ENCODE assay signal across 25 cellular contexts in genomic region chr3:60323180-60323579, GRCh38.
A peak's percentile ranks its signal among the peaks of the same experiment; 100 is the strongest.
DNase-seq lines count a peak whose midpoint lies in the region; ATAC-seq and TF ChIP-seq lines count a peak whose summit lies in the region.
"Had no signal": no experiment of that assay in that cellular context is flagged by ENCODE, and none has a peak within 500 bp of the region (broad histone marks: within the 10 kb centered on the region; RNA-seq: fewer than 3 reads in every experiment).

No MANE protein-coding gene starts in this region.

- intact Hi-C loops in dorsolateral prefrontal cortex (cut with DNase I), result no loop called here

- H3K27me3 Mint-ChIP-seq in osteocyte (ENCODE audit: unreplicated experiment), result no peaks in the 10 kb centered on the region
- H3K27me3 Mint-ChIP-seq in stimulated activated memory B cell treated with anti-CD40 and anti-IgM and Interleukin-4, amounts not matched to agents 10 μg/mL and 1 μg/mL and 100 μg/mL, for 72 hours, result no peaks in the 10 kb centered on the region
- H3K27me3 Mint-ChIP-seq: B cell had no signal

- H3K4me1 ChIP-seq in DND-41 (ENCODE audit: insufficient read depth, low read length), result peaks cover 16% of the 10 kb centered on the region
- H3K4me1 ChIP-seq: Caco-2 had no signal

- ATAC-seq in DND-41 (ENCODE audit: insufficient read depth, low read depth), result no peak
- ATAC-seq in stimulated activated memory B cell treated with anti-CD40 and anti-IgM and Interleukin-4, amounts not matched to agents 10 μg/mL and 1 μg/mL and 100 μg/mL, for 72 hours, result no peak
- ATAC-seq: CD8-positive, alpha-beta T cell; GM12878; PC-3 had no signal

- H3K9ac ChIP-seq in DND-41 (ENCODE audit: low read depth, low read length), result no peak overlapping the region

- H3K27ac Mint-ChIP-seq in osteocyte (ENCODE audit: unreplicated experiment), result no peak overlapping the region
- H3K27ac Mint-ChIP-seq in stimulated activated memory B cell treated with anti-CD40 and anti-IgM and Interleukin-4, amounts not matched to agents 10 μg/mL and 1 μg/mL and 100 μg/mL, for 72 hours, result no peak overlapping the region
- H3K27ac Mint-ChIP-seq: B cell; CD8-positive, alpha-beta T cell had no signal

- H3K36me3 Mint-ChIP-seq in osteocyte (ENCODE audit: unreplicated experiment), result no peaks in the 10 kb centered on the region
- H3K36me3 Mint-ChIP-seq in stimulated activated memory B cell treated with anti-CD40 and anti-IgM and Interleukin-4, amounts not matched to agents 10 μg/mL and 1 μg/mL and 100 μg/mL, for 72 hours, result no peaks in the 10 kb centered on the region
- H3K36me3 Mint-ChIP-seq: CD8-positive, alpha-beta T cell had no signal

- H3K36me3 ChIP-seq in DND-41 (ENCODE audit: insufficient read depth, low read length) (no peaks in the 10 kb centered on the region), brain microvascular endothelial cell (replicated peaks) (no peaks in the 10 kb centered on the region)

- in situ Hi-C loops in brain microvascular endothelial cell (cut with HindIII; ENCODE audit: low pct_ligation_motif_present, low sequenced_read_pairs), result no loop called here

- no peak overlapping the region for H3K4me2 ChIP-seq in DND-41 (ENCODE audit: insufficient read depth, low read length)

- H3K27me3 ChIP-seq in DND-41 (ENCODE audit: insufficient read depth, low read length, poor library complexity) (no peaks in the 10 kb centered on the region), brain microvascular endothelial cell (replicated peaks) (no peaks in the 10 kb centered on the region), dorsolateral prefrontal cortex (no peaks in the 10 kb centered on the region)

- H3K4me3 Mint-ChIP-seq in osteocyte (ENCODE audit: unreplicated experiment), result no peak overlapping the region
- no peak overlapping the region for H3K4me3 Mint-ChIP-seq in stimulated activated memory B cell treated with anti-CD40 and anti-IgM and Interleukin-4, amounts not matched to agents 10 μg/mL and 1 μg/mL and 100 μg/mL, for 72 hours
- H3K4me3 Mint-ChIP-seq: B cell; CD8-positive, alpha-beta T cell had no signal

- no peaks in the 10 kb centered on the region for H4K20me1 ChIP-seq in DND-41 (ENCODE audit: insufficient read depth, low read length)

- H2AFZ ChIP-seq in DND-41 (ENCODE audit: low read depth, low read length), result no peak overlapping the region

- no peaks in the 10 kb centered on the region for H3K79me2 ChIP-seq in DND-41 (ENCODE audit: insufficient read depth, low read length)

- TF ChIP-seq CTCF in DND-41 (IDR thresholded peaks at IDR 0.05; ENCODE audit: borderline replicate concordance, extremely low read depth, low read length, poor library complexity, severe bottlenecking), result peak; percentile 25
- peak; percentile 2 for TF ChIP-seq CTCF in brain microvascular endothelial cell (IDR thresholded peaks at IDR 0.05; ENCODE audit: low read depth, low read length, missing control alignments)
- peak; percentile 4 for TF ChIP-seq CTCF in epithelial cell of proximal tubule (conservative IDR thresholded peaks at IDR 0.05; ENCODE audit: low read depth, low read length)
- TF ChIP-seq CTCF in osteocyte (IDR thresholded peaks at IDR 0.05), result peak; percentile 21
- peak in 3 of 56 donors; percentile 8 to 20 (median 20) for TF ChIP-seq CTCF in dorsolateral prefrontal cortex (IDR thresholded peaks at IDR 0.05 in 54 of 56, conservative IDR thresholded peaks at IDR 0.05 in 2 of 56; ENCODE audit: low read depth in 1 of 56, partially characterized antibody in 56 of 56)

- no peak for DNase-seq in DND-41
- no peak for DNase-seq in brain microvascular endothelial cell
- DNase-seq in epithelial cell of proximal tubule (ENCODE audit: low read depth), result no peak
- DNase-seq in osteocyte (ENCODE audit: extremely low spot score, unreplicated experiment), result no peak
- no peak for DNase-seq in cortex of kidney (lab: John Stamatoyannopoulos, UW)
- DNase-seq in dorsolateral prefrontal cortex, result no peak
- DNase-seq: Caco-2; CD8-positive, alpha-beta T cell; EL; GDM1; GOT3; Karpas-422; NCI-H1092 treated with DMSO at 0.1 percent for 48 hours; NCI-H1436 treated with DMSO at 0.1 percent for 48 hours; NCI-H187 treated with DMSO at 0.1 percent for 48 hours; NCI-H446 treated with DMSO at 0.1 percent for 48 hours; NCI-H526; NK-92 treated with Interleukin-12 subunit alpha and Interleukin-12 subunit beta, amount 100 ng/mL, for 24 hours; PC-3 had no signal

- peaks cover 8% of the 10 kb centered on the region for H3K4me1 Mint-ChIP-seq in osteocyte (ENCODE audit: unreplicated experiment)
- no peaks in the 10 kb centered on the region for H3K4me1 Mint-ChIP-seq in stimulated activated memory B cell treated with anti-CD40 and anti-IgM and Interleukin-4, amounts not matched to agents 10 μg/mL and 1 μg/mL and 100 μg/mL, for 72 hours
- H3K4me1 Mint-ChIP-seq: B cell had no signal

- H3K9me3 Mint-ChIP-seq in osteocyte (ENCODE audit: unreplicated experiment), result peaks cover 7% of the 10 kb centered on the region
- H3K9me3 Mint-ChIP-seq in stimulated activated memory B cell treated with anti-CD40 and anti-IgM and Interleukin-4, amounts not matched to agents 10 μg/mL and 1 μg/mL and 100 μg/mL, for 72 hours, result no peaks in the 10 kb centered on the region
- H3K9me3 Mint-ChIP-seq: CD8-positive, alpha-beta T cell had no signal

- H3K4me3 ChIP-seq in DND-41 (ENCODE audit: low read depth in 1 of 2, low read length in 2 of 2) (no peak overlapping the region), brain microvascular endothelial cell (ENCODE audit: low read depth, low read length) (no peak overlapping the region), epithelial cell of proximal tubule (ENCODE audit: low read depth, low read length) (no peak overlapping the region), dorsolateral prefrontal cortex (no peak overlapping the region)
- H3K4me3 ChIP-seq: GM12878 had no signal

- H3K27ac ChIP-seq in DND-41 (ENCODE audit: low read length) (peak overlapping the region; percentile 23; the same call in 1 of the 2 replicates), brain microvascular endothelial cell (no peak overlapping the region), dorsolateral prefrontal cortex (no peak overlapping the region)
- H3K27ac ChIP-seq: 22Rv1, C4-2B, HL-60 had no signal

- no peaks in the 10 kb centered on the region for H3K9me3 ChIP-seq in DND-41 (ENCODE audit: insufficient read depth, low read length, severe bottlenecking)
- H3K9me3 ChIP-seq: Caco-2 had no signal
